ENCODE assay signal across 22 cellular contexts in the genomic region with DNA sequence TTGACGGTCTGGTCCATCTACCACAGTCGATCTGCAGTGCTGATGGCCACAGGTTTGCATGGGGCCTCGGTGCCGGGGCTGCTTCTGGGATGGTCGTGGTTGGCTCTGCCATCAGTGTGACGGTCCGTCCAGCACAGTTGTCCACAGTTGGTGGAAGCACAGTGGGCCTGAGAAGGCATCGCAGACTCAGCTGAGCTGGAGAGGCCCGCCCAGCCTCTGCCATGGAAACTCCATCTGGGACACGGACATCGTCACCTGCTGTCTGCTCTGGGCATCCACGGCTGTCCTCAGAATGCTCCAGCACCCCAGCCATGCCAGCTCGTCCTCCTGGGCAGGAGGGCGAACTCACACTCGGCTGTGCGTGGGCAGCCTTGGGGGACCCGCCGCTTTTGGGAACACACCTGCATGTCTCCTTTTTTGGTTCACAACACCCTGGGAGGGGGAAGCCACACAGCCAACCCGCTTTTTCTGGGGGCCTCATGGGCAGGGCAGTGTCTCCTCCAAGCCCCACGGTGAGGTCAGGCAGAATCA.
"Had no signal": no experiment of that assay in that cellular context is flagged by ENCODE, and none has a peak within 500 bp of the region (broad histone marks: within the 10 kb centered on the region; RNA-seq: fewer than 3 reads in every experiment).

No MANE protein-coding gene starts in this region.

- DNase-seq: hippocampal formation; kidney glomerular epithelial cell; left cardiac atrium; lower lobe of right lung; mammary epithelial cell; mesenchymal stem cell; naive thymus-derived CD8-positive, alpha-beta T cell; occipital lobe; right lobe of liver; stimulated activated CD4-positive, alpha-beta T cell treated with anti-CD3 and anti-CD28 coated beads, Interleukin-12 subunit alpha, Interleukin-12 subunit beta, amount 100 ng/mL, for 4 hours; stimulated activated CD4-positive, alpha-beta T cell treated with anti-CD3 and anti-CD28 coated beads, Interleukin-15, amount 100 ng/mL, for 24 hours; stimulated activated CD4-positive, alpha-beta T cell treated with anti-CD3 and anti-CD28 coated beads, Interleukin-2, amount 100 ng/mL, for 24 hours; stimulated activated CD4-positive, alpha-beta T cell treated with anti-CD3 and anti-CD28 coated beads, Interleukin-4, amount 100 ng/mL, for 1 hour; stimulated activated naive B cell treated with anti-CD40 and anti-IgM and Interleukin-4, amounts not matched to agents 10 μg/mL and 1 μg/mL and 100 μg/mL, for 72 hours; tibial artery; uterus had no signal

- ATAC-seq: left cardiac atrium; left lobe of liver; lower lobe of right lung; naive thymus-derived CD8-positive, alpha-beta T cell; right lobe of liver; stimulated activated naive B cell treated with anti-CD40 and anti-IgM and Interleukin-4, amounts not matched to agents 10 μg/mL and 1 μg/mL and 100 μg/mL, for 72 hours had no signal

- H3K27ac ChIP-seq: lower lobe of right lung, neutrophil, parathyroid adenoma, right lobe of liver, skin epidermis, suprapubic skin, thoracic aorta, tibial artery, uterus had no signal

- H3K27me3 ChIP-seq: neutrophil, right lobe of liver, tibial artery, uterus had no signal

- H3K4me3 ChIP-seq: lower lobe of right lung, right lobe of liver, skin epidermis, suprapubic skin, thoracic aorta, tibial artery, uterus had no signal

- H3K9me3 ChIP-seq: lower lobe of right lung, neutrophil, right lobe of liver, suprapubic skin, thoracic aorta, tibial artery, uterus had no signal

- H3K4me1 ChIP-seq: lower lobe of right lung, right lobe of liver, suprapubic skin, tibial artery, uterus had no signal

- H2AFZ ChIP-seq: parathyroid adenoma had no signal

- H3K36me3 ChIP-seq: lower lobe of right lung, neutrophil, right lobe of liver, thoracic aorta, tibial artery, uterus had no signal

- H3K9ac ChIP-seq: parathyroid adenoma had no signal
